Comparison of ENCODE assay signal across 8 cellular contexts in the genomic region with DNA sequence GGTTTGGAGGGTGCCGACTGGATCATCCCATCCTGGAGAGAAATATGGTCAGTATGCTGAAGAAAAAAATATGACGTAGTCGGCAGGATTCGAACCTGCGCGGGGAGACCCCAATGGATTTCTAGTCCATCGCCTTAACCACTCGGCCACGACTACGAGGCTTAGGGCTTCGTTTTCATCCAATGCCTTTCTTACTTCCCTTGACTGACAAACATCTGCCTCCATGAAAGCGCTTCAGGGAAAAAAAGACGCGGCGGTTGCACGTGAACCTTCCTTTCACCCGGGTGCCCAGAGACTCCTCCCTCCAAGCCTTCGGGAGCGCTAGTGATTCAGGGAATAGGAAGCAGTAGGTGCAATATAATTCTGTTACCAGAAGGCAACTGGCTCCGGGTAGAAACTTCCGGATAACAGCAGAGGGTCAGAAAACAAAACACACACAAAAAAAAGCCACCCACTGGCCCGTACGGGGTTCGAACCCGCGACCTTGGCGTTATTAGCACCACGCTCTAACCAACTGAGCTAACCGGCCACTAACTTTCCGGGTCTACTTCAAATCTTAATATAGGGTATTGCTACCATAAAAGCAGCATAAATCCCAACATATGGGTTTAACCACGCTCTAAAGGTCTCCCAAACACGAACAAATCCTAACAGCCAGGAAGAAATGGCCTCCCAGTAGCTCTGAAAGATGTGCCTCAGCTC. TPM values are rescaled to one million over a fixed set of nuclear protein-coding genes. Genes with fewer than 3 reads are reported as not detected.
DNase-seq lines count a peak whose midpoint lies in the region; ATAC-seq and TF ChIP-seq lines count a peak whose summit lies in the region.

No MANE protein-coding gene starts in this region.

- H3K4me2 ChIP-seq in HCT116 (ENCODE audit: low read length) = peak overlapping the region; percentile 54
- peak overlapping the region; percentile 70 for H3K4me2 ChIP-seq in skeletal muscle satellite cell (ENCODE audit: low read length)

- H3K4me3 ChIP-seq in HCT116 (replicated peaks in 1 of 2; ENCODE audit: low read depth in 1 of 2, low read length in 2 of 2) = no peak overlapping the region; a peak in 2 of 4 replicates
- H3K4me3 ChIP-seq in cardiac fibroblast (replicated peaks in 1 of 2; ENCODE audit: low read depth in 2 of 2, low read length in 2 of 2) = peak overlapping the region; percentile 31 to 51
- H3K4me3 ChIP-seq in skeletal muscle satellite cell (ENCODE audit: low read length) = peak overlapping the region; percentile 62

- no peaks in the 10 kb centered on the region for H3K79me2 ChIP-seq in HCT116 (ENCODE audit: insufficient read depth, low read length)

- H3K9me2 ChIP-seq in HCT116 (ENCODE audit: insufficient read depth) = no peaks in the 10 kb centered on the region

- BruUV-seq in HCT116 (replicated peaks; lab: Mats Ljungman, UMichigan) = no TSS peak

- CTCF ChIA-PET in HCT116 (lab: Charles Lee) = interaction anchor here (1.3 to 1.8 kb wide), 2 partner anchors 21 to 74 kb away, joined by 4 to 6 read pairs; partner anchors contain the start of gene CTC1

- no peak overlapping the region for H2AFZ ChIP-seq in HCT116 (ENCODE audit: low read depth, low read length, poor library complexity, severe bottlenecking)

- H4K20me1 ChIP-seq in HCT116 (ENCODE audit: insufficient read depth) = no peaks in the 10 kb centered on the region

- no peak for TF ChIP-seq POLR2A in HCT116 (IDR thresholded peaks at IDR 0.05; ENCODE audit: borderline replicate concordance, extremely low read depth, insufficient read depth, insufficient read length)

- intact Hi-C loops in HCT116 (cut with micrococcal nuclease) = loop anchor here (2.0 to 10.0 kb wide), 2 partner anchors 20 to 148 kb away; partner anchors contain the start of gene KRABD2

- RAD21 ChIA-PET in HCT116 (lab: Charles Lee; ENCODE audit: low non-redundant PET in 1 of 2, low total read pairs in 2 of 2, uncharacterized antibody in 2 of 2, unreplicated experiment in 2 of 2) = interaction anchor here in 1 of 2 experiments (0.6 kb wide), 1 partner anchor 88 kb away, joined by 4 read pairs; no protein-coding TSS in a partner anchor

- H3K27me3 ChIP-seq in HCT116 (ENCODE audit: insufficient read depth, low read length) = no peaks in the 10 kb centered on the region
- no peaks in the 10 kb centered on the region for H3K27me3 ChIP-seq in skeletal muscle satellite cell (ENCODE audit: control insufficient read depth, insufficient read depth, low read length)

- ATAC-seq in HCT116 = peak; percentile 44

- POLR2A ChIA-PET in HCT116 (lab: Charles Lee) = interaction anchor here (1.2 to 7.5 kb wide), 5 partner anchors 19 to 70 kb away, joined by 3 to 63 read pairs (median 4); partner anchors contain the start of genes BORCS6 and CTC1

- peak; percentile 87 for DNase-seq in Ammon's horn (ENCODE audit: low spot score)
- DNase-seq in HCT116 (ENCODE audit: low read depth, low spot score) = peak; percentile 91
- DNase-seq in SK-N-DZ (ENCODE audit: low spot score) = peak; percentile 85
- peak; percentile 94 to 95 for DNase-seq in cardiac fibroblast (ENCODE audit: low read depth in 2 of 2)
- peak; percentile 69 for DNase-seq in iPS-NIHi7 (ENCODE audit: extremely low spot score)
- no peak for DNase-seq in DMS153 (lab: John Stamatoyannopoulos, UW)
- no peak for DNase-seq in AML-193 (lab: John Stamatoyannopoulos, UW)

- TF ChIP-seq CTCF in HCT116 (IDR thresholded peaks at IDR 0.05 in 2 of 3, conservative IDR thresholded peaks at IDR 0.05 in 1 of 3; ENCODE audit: borderline replicate concordance in 1 of 3, insufficient read depth in 1 of 3, low read depth in 2 of 3, low read length in 2 of 3) (no peak), cardiac fibroblast (IDR thresholded peaks at IDR 0.05; ENCODE audit: low read depth, low read length) (no peak)

- 0 out of 2 replicates have a peak, but pooled peaks have one; percentile 2 for TF ChIP-seq RAD21 in HCT116 (IDR thresholded peaks at IDR 0.05; ENCODE audit: low read depth)

- H3K9me3 ChIP-seq in HCT116 (ENCODE audit: control insufficient read depth in 1 of 2, insufficient read depth in 1 of 2, low read depth in 1 of 2, low read length in 2 of 2) = no peaks in the 10 kb centered on the region
- H3K9me3 ChIP-seq in skeletal muscle satellite cell (replicated peaks; ENCODE audit: low read length) = no peaks in the 10 kb centered on the region

- H3K9ac ChIP-seq in HCT116 (ENCODE audit: low read length) = peak overlapping the region; percentile 31; the same call in 1 of the 2 replicates
- peak overlapping the region; percentile 48 for H3K9ac ChIP-seq in skeletal muscle satellite cell (ENCODE audit: low read depth, low read length)

- H3K27ac ChIP-seq in HCT116 (ENCODE audit: low read depth, low read length) = peak overlapping the region; percentile 52

- H3K36me3 ChIP-seq in HCT116 (ENCODE audit: control insufficient read depth in 1 of 2, insufficient read depth in 2 of 2, low read length in 2 of 2) (peaks cover 24 to 33% of the 10 kb centered on the region in 2 experiments), skeletal muscle satellite cell (ENCODE audit: insufficient read depth, low read length) (peaks cover 31% of the 10 kb centered on the region)

- H3K4me1 ChIP-seq in HCT116 (ENCODE audit: control insufficient read depth in 1 of 2, insufficient read depth in 2 of 2, low read length in 2 of 2) (peaks cover 22 to 59% of the 10 kb centered on the region in 2 experiments), skeletal muscle satellite cell (ENCODE audit: control insufficient read depth, insufficient read depth, low read length) (peaks cover 17% of the 10 kb centered on the region)

TF ChIP-seq in HCT116, 20 proteins besides CTCF, POLR2A, EP300 and RAD21 (continues in another document):
- TF ChIP-seq YY1 (IDR thresholded peaks at IDR 0.05; ENCODE audit: extremely low read depth, insufficient replicate concordance, low read depth, low read length) (peak; percentile 43), JUND (IDR thresholded peaks at IDR 0.05) (peak; percentile 12; the same call in 1 of the 2 replicates), FOSL1 (IDR thresholded peaks at IDR 0.05; ENCODE audit: low read depth) (no peak), ZNF274 (IDR thresholded peaks at IDR 0.05; ENCODE audit: low read depth, low read length) (no peak), SRF (IDR thresholded peaks at IDR 0.05; ENCODE audit: low read depth) (no peak), EZH2phosphoT487 (IDR thresholded peaks at IDR 0.05; ENCODE audit: borderline replicate concordance) (no peak), TCF7L2 (IDR thresholded peaks at IDR 0.05; ENCODE audit: borderline replicate concordance, extremely low read depth, insufficient read depth, insufficient read length) (no peak), POLR2AphosphoS5 (IDR thresholded peaks at IDR 0.05; ENCODE audit: low read depth, low read length) (peak; percentile 89), MAX (IDR thresholded peaks at IDR 0.05) (peak; percentile 79; the same call in 1 of the 2 replicates), CEBPB (IDR thresholded peaks at IDR 0.05; ENCODE audit: low read depth) (peak; percentile 46; the same call in 1 of the 2 replicates), ELF1 (IDR thresholded peaks at IDR 0.05; ENCODE audit: borderline replicate concordance, low read depth) (no peak; the same call in 1 of the 2 replicates), ATF3 (IDR thresholded peaks at IDR 0.05) (peak; percentile 86), SIN3A (IDR thresholded peaks at IDR 0.05; ENCODE audit: low read depth) (0 out of 2 replicates have a peak, but pooled peaks have one; percentile 42), EZH2 (IDR thresholded peaks at IDR 0.05) (no peak), EGR1 (IDR thresholded peaks at IDR 0.05; ENCODE audit: low read depth) (no peak), SP1 (IDR thresholded peaks at IDR 0.05; ENCODE audit: low read depth) (peak; percentile 54), CBX3 (IDR thresholded peaks at IDR 0.05; ENCODE audit: low read depth) (no peak)

RNA-seq across cellular contexts. Expression of gene AURKB, which starts 16.3 kb away (rescaled TPM):
- 141 TPM for total RNA-seq in HCT116 (2021; ENCODE audit: unreplicated experiment)
- 216 and 232 TPM in 2 replicates for polyA plus RNA-seq in HCT116 (2012)
- polyA plus RNA-seq in SK-N-DZ (2014; cell fraction: cytosol; rRNA removed) = 408 and 427 TPM in 2 replicates
- polyA plus RNA-seq in SK-N-DZ (2014; cell fraction: nucleus; rRNA removed) = 463 and 597 TPM in 2 replicates
- 11.7 and 17.9 TPM in 2 replicates for total RNA-seq in skeletal muscle satellite cell (2012; rRNA removed)

RNA-seq across cellular contexts. Expression of gene CTC1, which starts 21.2 kb away (rescaled TPM):
- 80.4 TPM for total RNA-seq in HCT116 (2021; ENCODE audit: unreplicated experiment)
- polyA plus RNA-seq in HCT116 (2012) = 22.8 and 31.9 TPM in 2 replicates
- polyA plus RNA-seq in SK-N-DZ (2014; cell fraction: cytosol; rRNA removed) = 5.4 and 7.0 TPM in 2 replicates
- polyA plus RNA-seq in SK-N-DZ (2014; cell fraction: nucleus; rRNA removed) = 40.0 and 68.4 TPM in 2 replicates
- total RNA-seq in skeletal muscle satellite cell (2012; rRNA removed) = 2.0 and 4.8 TPM in 2 replicates

RNA-seq across cellular contexts. Expression of gene PFAS, which starts 22.4 kb away (rescaled TPM):
- 80.6 TPM for total RNA-seq in HCT116 (2021; ENCODE audit: unreplicated experiment)
- polyA plus RNA-seq in HCT116 (2012) = 21.2 and 22.3 TPM in 2 replicates
- polyA plus RNA-seq in SK-N-DZ (2014; cell fraction: cytosol; rRNA removed) = 102 and 111 TPM in 2 replicates
- 190 and 219 TPM in 2 replicates for polyA plus RNA-seq in SK-N-DZ (2014; cell fraction: nucleus; rRNA removed)
- total RNA-seq in skeletal muscle satellite cell (2012; rRNA removed) = 53.0 and 58.8 TPM in 2 replicates

RNA-seq across cellular contexts. Expression of gene BORCS6, which starts 36.7 kb away (rescaled TPM):
- 6.4 TPM for total RNA-seq in HCT116 (2021; ENCODE audit: unreplicated experiment)
- 4.7 and 5.4 TPM in 2 replicates for polyA plus RNA-seq in HCT116 (2012)
- 7.7 and 9.6 TPM in 2 replicates for polyA plus RNA-seq in SK-N-DZ (2014; cell fraction: cytosol; rRNA removed)
- 3.0 and 7.0 TPM in 2 replicates for polyA plus RNA-seq in SK-N-DZ (2014; cell fraction: nucleus; rRNA removed)
- total RNA-seq in skeletal muscle satellite cell (2012; rRNA removed) = 5.5 and 6.1 TPM in 2 replicates

RNA-seq across cellular contexts. Expression of gene TMEM107, which starts 50.5 kb away (rescaled TPM):
- 30.1 TPM for total RNA-seq in HCT116 (2021; ENCODE audit: unreplicated experiment)
- polyA plus RNA-seq in HCT116 (2012) = 30.8 and 40.9 TPM in 2 replicates
- polyA plus RNA-seq in SK-N-DZ (2014; cell fraction: cytosol; rRNA removed) = 32.7 and 35.3 TPM in 2 replicates
- polyA plus RNA-seq in SK-N-DZ (2014; cell fraction: nucleus; rRNA removed) = 42.2 and 44.9 TPM in 2 replicates
- total RNA-seq in skeletal muscle satellite cell (2012; rRNA removed) = 26.4 and 30.8 TPM in 2 replicates

Comparison
In these comparisons a context has a peak if more than half of its experiments do, and no peak if none do; other contexts are left out.
1. DNase-seq: peak in Ammon's horn (single experiment), HCT116 (single experiment), SK-N-DZ (single experiment), cardiac fibroblast (2 of 2) and iPS-NIHi7 (single experiment); none in DMS153 (single experiment) and AML-193 (0 of 2).
2. H3K4me3 ChIP-seq: peak in cardiac fibroblast (2 of 2) and skeletal muscle satellite cell (single experiment); none in HCT116 (0 of 2).